Comparison of ENCODE assay signal across 8 cellular contexts in genomic region chr18:48841381-48842258, GRCh38.
DNase-seq lines count a peak whose midpoint lies in the region; ATAC-seq and TF ChIP-seq lines count a peak whose summit lies in the region.

No MANE protein-coding gene starts in this region.

- peaks cover 70% of the 10 kb centered on the region for H3K4me1 ChIP-seq in Panc1 (ENCODE audit: control insufficient read depth, insufficient read depth, low read length)

- in situ Hi-C loops in Panc1 (cut with HindIII; ENCODE audit: low pct_unique_long_range_greater_than_20kb, low sequenced_read_pairs) = loop anchor here (5.0 kb wide), 1 partner anchor 81 kb away; no protein-coding TSS in a partner anchor

- H3K27ac Mint-ChIP-seq in CD4-positive, alpha-beta T cell = peak overlapping the region; percentile 92
- H3K27ac Mint-ChIP-seq in endothelial cell (ENCODE audit: unreplicated experiment) (peak overlapping the region; percentile 97), nephron progenitor cell (peak overlapping the region; percentile 96)

- BruUV-seq in Panc1 (replicated peaks; lab: Mats Ljungman, UMichigan) = no TSS peak

- no peaks in the 10 kb centered on the region for H3K27me3 ChIP-seq in CD4-positive, alpha-beta T cell (ENCODE audit: control insufficient read depth, insufficient read depth, low read length)
- no peaks in the 10 kb centered on the region for H3K27me3 ChIP-seq in Panc1 (ENCODE audit: control insufficient read depth, insufficient read depth, low read length)

- no peak for ATAC-seq in CD4-positive, alpha-beta T cell (ENCODE audit: poor library complexity)
- no peak for ATAC-seq in Panc1
- ATAC-seq in HG03175 (IDR thresholded peaks at IDR 0.05; ENCODE audit: unreplicated experiment) = no peak

- POLR2A ChIA-PET in CD4-positive, alpha-beta T cell (lab: Charles Lee) = interaction anchor here (0.6 to 3.0 kb wide), 6 partner anchors 9 to 111 kb away, joined by 3 to 16 read pairs (median 6); no protein-coding TSS in a partner anchor
- POLR2A ChIA-PET in Panc1 (lab: Charles Lee) = no interaction called here

- no peak overlapping the region for H3K4me3 ChIP-seq in Panc1 (ENCODE audit: low read depth in 2 of 2, low read length in 2 of 2)

- intact Hi-C loops in CD4-positive, alpha-beta T cell (cut with DNase I, micrococcal nuclease) = loop anchor here (1.0 to 5.0 kb wide), 4 partner anchors 7 to 111 kb away; partner anchors contain the start of gene SMAD7 (in 1 of the 2)
- intact Hi-C loops in Panc1 (cut with micrococcal nuclease; ENCODE audit: unreplicated experiment) = no loop called here

- H3K9me3 Mint-ChIP-seq in CD4-positive, alpha-beta T cell = no peaks in the 10 kb centered on the region
- no peaks in the 10 kb centered on the region for H3K9me3 Mint-ChIP-seq in endothelial cell (ENCODE audit: unreplicated experiment)
- no peaks in the 10 kb centered on the region for H3K9me3 Mint-ChIP-seq in nephron progenitor cell

- H3K36me3 Mint-ChIP-seq in CD4-positive, alpha-beta T cell (ENCODE audit: low read depth) = no peaks in the 10 kb centered on the region
- H3K36me3 Mint-ChIP-seq in endothelial cell (ENCODE audit: low read depth, unreplicated experiment) (peaks cover 3% of the 10 kb centered on the region), nephron progenitor cell (ENCODE audit: low read depth) (peaks cover 13% of the 10 kb centered on the region)

- H3K9me3 ChIP-seq in CD4-positive, alpha-beta T cell (ENCODE audit: control insufficient read depth, low read length) = no peaks in the 10 kb centered on the region
- H3K9me3 ChIP-seq in Panc1 (ENCODE audit: control insufficient read depth, insufficient read depth, low read depth, low read length) = no peaks in the 10 kb centered on the region

- DNase-seq in CD4-positive, alpha-beta T cell = no peak
- no peak for DNase-seq in Panc1 (ENCODE audit: low read depth, low spot score)
- DNase-seq in endothelial cell (ENCODE audit: low spot score) = peak; percentile 24
- no peak for DNase-seq in nephron progenitor cell
- no peak for DNase-seq in GDM1 (lab: John Stamatoyannopoulos, UW)
- DNase-seq in retina = no peak
- no peak for DNase-seq in inferior parietal cortex (ENCODE audit: extremely low spot score)

- H3K27me3 Mint-ChIP-seq in CD4-positive, alpha-beta T cell = no peaks in the 10 kb centered on the region
- H3K27me3 Mint-ChIP-seq in endothelial cell (ENCODE audit: unreplicated experiment) (peaks cover 27% of the 10 kb centered on the region), nephron progenitor cell (ENCODE audit: low read depth, poor library complexity) (peaks cover 8% of the 10 kb centered on the region)

- CTCF ChIA-PET in CD4-positive, alpha-beta T cell (lab: Charles Lee) = interaction anchor here (1.3 to 1.6 kb wide), 2 partner anchors 28 to 142 kb away, joined by 3 read pairs; no protein-coding TSS in a partner anchor
- CTCF ChIA-PET in Panc1 (lab: Charles Lee) = no interaction called here

- peak overlapping the region; percentile 40 for H3K4me3 Mint-ChIP-seq in CD4-positive, alpha-beta T cell
- H3K4me3 Mint-ChIP-seq in endothelial cell (ENCODE audit: unreplicated experiment) = no peak overlapping the region
- H3K4me3 Mint-ChIP-seq in nephron progenitor cell = peak overlapping the region; percentile 63

- peak overlapping the region; percentile 58 for H3K27ac ChIP-seq in CD4-positive, alpha-beta T cell (ENCODE audit: low read depth, low read length)
- peak overlapping the region; percentile 68 for H3K27ac ChIP-seq in Panc1 (ENCODE audit: low read length)

- H3K4me1 Mint-ChIP-seq in CD4-positive, alpha-beta T cell (ENCODE audit: low read depth) = peaks cover 88% of the 10 kb centered on the region
- H3K4me1 Mint-ChIP-seq in endothelial cell (ENCODE audit: unreplicated experiment) (peaks cover 62% of the 10 kb centered on the region), nephron progenitor cell (peaks cover 87% of the 10 kb centered on the region)

- H3K36me3 ChIP-seq in Panc1 (ENCODE audit: control insufficient read depth, insufficient read depth, low read length) = no peaks in the 10 kb centered on the region

- TF ChIP-seq CTCF in CD4-positive, alpha-beta T cell (IDR thresholded peaks at IDR 0.05) = no peak
- no peak for TF ChIP-seq CTCF in Panc1 (IDR thresholded peaks at IDR 0.05)
- no peak for TF ChIP-seq CTCF in endothelial cell (IDR thresholded peaks at IDR 0.05; ENCODE audit: unreplicated experiment)
- no peak for TF ChIP-seq CTCF in nephron progenitor cell (IDR thresholded peaks at IDR 0.05)
